15 cellular contexts compared by ENCODE assay signal in genomic region chr1:24803220-24803619, GRCh38. TPM values are rescaled to one million over a fixed set of nuclear protein-coding genes. Genes with fewer than 3 reads are reported as not detected.
A peak's percentile ranks its signal among the peaks of the same experiment; 100 is the strongest.
DNase-seq lines count a peak whose midpoint lies in the region; ATAC-seq and TF ChIP-seq lines count a peak whose summit lies in the region.
"Had no signal": no experiment of that assay in that cellular context is flagged by ENCODE, and none has a peak within 500 bp of the region (broad histone marks: within the 10 kb centered on the region; RNA-seq: fewer than 3 reads in every experiment).

No MANE protein-coding gene starts in this region.

- peaks cover 82% of the 10 kb centered on the region for H3K79me2 ChIP-seq in SK-N-SH (ENCODE audit: insufficient read depth)

- ATAC-seq in GM21786 (IDR thresholded peaks at IDR 0.05; ENCODE audit: unreplicated experiment), result no peak
- ATAC-seq: foreskin keratinocyte had no signal

- H3K4me2 ChIP-seq in SK-N-SH, result 0 out of 2 replicates have a peak overlapping the region, but pooled peaks have one; percentile 5

- 9% methylated on average over 2 of the region's 2 CpGs for WGBS in SK-N-SH (ENCODE audit: low lambda C conversion rate)
- 33% methylated on average over 2 of the region's 2 CpGs for WGBS in suprapubic skin

- CTCF ChIA-PET in SK-N-SH (lab: Yijun Ruan, JAX), result interaction anchor here (1.6 kb wide), 1 partner anchor 115 kb away, joined by 7 read pairs; no protein-coding TSS in a partner anchor

- peaks cover 44% of the 10 kb centered on the region for H4K20me1 ChIP-seq in SK-N-SH (ENCODE audit: insufficient read depth)

- H3K27ac ChIP-seq in SK-N-SH (ENCODE audit: low read depth in 2 of 2, low read length in 1 of 2) (peak overlapping the region; percentile 35 to 62), suprapubic skin (peak overlapping the region; percentile 52)
- H3K27ac ChIP-seq: foreskin keratinocyte had no signal

- peaks cover 2 to 22% of the 10 kb centered on the region in 2 experiments for H3K36me3 ChIP-seq in SK-N-SH (replicated peaks in 1 of 2; ENCODE audit: control insufficient read depth in 1 of 2, insufficient read depth in 2 of 2, low read length in 1 of 2)
- H3K36me3 ChIP-seq in suprapubic skin, result peaks cover 3% of the 10 kb centered on the region

- DNase-seq in SK-N-SH (no peak), fibroblast of gingiva (ENCODE audit: low read depth) (peak; percentile 24), middle frontal gyrus (ENCODE audit: extremely low spot score, low spot score) (peak; percentile 32), suprapubic skin (ENCODE audit: low spot score in 2 of 2) (no peak), COR-L47 (lab: John Stamatoyannopoulos, UW) (no peak)
- DNase-seq in stimulated activated CD8-positive, alpha-beta memory T cell treated with anti-CD3 and anti-CD28 coated beads, Interleukin-4, amount 100 ng/mL, for 48 hours, result no peak
- DNase-seq in activated CD8-positive, alpha-beta memory T cell treated with anti-CD3 and anti-CD28 coated beads, Interleukin-2, amount 50 U/mL, for 48 hours, result no peak
- DNase-seq: activated naive CD4-positive, alpha-beta T cell treated with Interleukin-2 at 50 U/mL for 16 hours; cerebellar nuclear complex; foreskin keratinocyte; KG1; OCI-M1; stimulated activated CD4-positive, alpha-beta T cell treated with anti-CD3 and anti-CD28 coated beads, Interleukin-2, amount 100 ng/mL, for 48 hours; stimulated activated naive CD4-positive, alpha-beta T cell treated with Interleukin-2 at 50 U/mL for 16 hours had no signal

- TF ChIP-seq POLR2A in suprapubic skin (IDR thresholded peaks at IDR 0.05), result no peak

- H3K4me1 ChIP-seq in SK-N-SH (ENCODE audit: control insufficient read depth in 1 of 2, insufficient read depth in 2 of 2, low read depth in 1 of 2, low read length in 1 of 2), result peaks cover 12 to 45% of the 10 kb centered on the region in 2 experiments; a peak in 3 of 4 replicates
- peaks cover 35% of the 10 kb centered on the region for H3K4me1 ChIP-seq in suprapubic skin

- no peaks in the 10 kb centered on the region for H3K9me2 ChIP-seq in SK-N-SH

- H3K4me3 ChIP-seq in SK-N-SH (ENCODE audit: low read depth in 2 of 2, low read length in 1 of 2) (no peak overlapping the region), suprapubic skin (no peak overlapping the region)

- H3K27me3 ChIP-seq in SK-N-SH (ENCODE audit: insufficient read depth) (no peaks in the 10 kb centered on the region), suprapubic skin (no peaks in the 10 kb centered on the region)
- H3K27me3 ChIP-seq: foreskin keratinocyte had no signal

- no peak overlapping the region for H3K9ac ChIP-seq in SK-N-SH

- H3K9me3 ChIP-seq in SK-N-SH (no peaks in the 10 kb centered on the region), suprapubic skin (no peaks in the 10 kb centered on the region)

- H2AFZ ChIP-seq in SK-N-SH (ENCODE audit: low read depth), result no peak overlapping the region

- POLR2A ChIA-PET in SK-N-SH (lab: Yijun Ruan, JAX), result no interaction called here

- H3F3A ChIP-seq in SK-N-SH (replicated peaks; ENCODE audit: insufficient read depth), result peaks cover 22% of the 10 kb centered on the region

- no peak for TF ChIP-seq RAD21 in SK-N-SH (IDR thresholded peaks at IDR 0.05; ENCODE audit: low read length)

- TF ChIP-seq EP300 in SK-N-SH (IDR thresholded peaks at IDR 0.05; ENCODE audit: borderline replicate concordance in 1 of 2, low read depth in 1 of 2, low read length in 1 of 2) (no peak), suprapubic skin (IDR thresholded peaks at IDR 0.05) (no peak)

- TF ChIP-seq CTCF in SK-N-SH (IDR thresholded peaks at IDR 0.05), result no peak
- no peak for TF ChIP-seq CTCF in suprapubic skin (IDR thresholded peaks at IDR 0.05)

TF ChIP-seq in SK-N-SH, 30 proteins besides CTCF, POLR2A, EP300 and RAD21:
- no peak for TF ChIP-seq JUND (IDR thresholded peaks at IDR 0.05)
- no peak for TF ChIP-seq REST (IDR thresholded peaks at IDR 0.05; ENCODE audit: low read depth, low read length)
- TF ChIP-seq MAX (IDR thresholded peaks at IDR 0.05; ENCODE audit: low read depth), result no peak
- TF ChIP-seq NFIC (IDR thresholded peaks at IDR 0.05; ENCODE audit: borderline replicate concordance), result no peak

RNA-seq across cellular contexts. Expression of gene CLIC4, which starts 58.0 kb away (rescaled TPM):
- polyA plus RNA-seq in SK-N-SH (2012; rRNA removed), result 66.4 and 84.4 TPM in 2 replicates
- polyA plus RNA-seq in SK-N-SH (2012; cell fraction: cytosol; rRNA removed), result 98.5 and 106 TPM in 2 replicates
- 29.1 and 46.8 TPM in 2 replicates for polyA plus RNA-seq in SK-N-SH (2012; cell fraction: nucleus; rRNA removed)
- 10 to 100 TPM; 50.1 to 76.3 (median 71.4) TPM for total RNA-seq in suprapubic skin

Comparison
In these comparisons a context has a peak if more than half of its experiments do, and no peak if none do; other contexts are left out.
1. DNase-seq: peak in fibroblast of gingiva (single experiment) and middle frontal gyrus (single experiment); none in SK-N-SH (single experiment), suprapubic skin (0 of 2), COR-L47 (single experiment), stimulated activated CD8-positive, alpha-beta memory T cell treated with anti-CD3 and anti-CD28 coated beads, Interleukin-4, amount 100 ng/mL, for 48 hours (single experiment) and activated CD8-positive, alpha-beta memory T cell treated with anti-CD3 and anti-CD28 coated beads, Interleukin-2, amount 50 U/mL, for 48 hours (single experiment).